1 cellular context compared by ENCODE assay signal in genomic region chrX:136847874-136848273, GRCh38.
TF ChIP-seq lines count a peak whose summit lies in the region.

No MANE protein-coding gene starts in this region.

TF ChIP-seq in K562, 482 proteins besides CTCF, POLR2A, EP300 and RAD21 (continued from another document and continues in another):
- TF ChIP-seq RERE (CRISPR knock-in tag; IDR thresholded peaks at IDR 0.05; ENCODE audit: borderline replicate concordance) (no peak), ZNF347 (CRISPR knock-in tag; IDR thresholded peaks at IDR 0.05; ENCODE audit: low read depth) (no peak), RBM22 (IDR thresholded peaks at IDR 0.05; ENCODE audit: low read depth, low read length, poor library complexity, severe bottlenecking) (no peak), THRAP3 (IDR thresholded peaks at IDR 0.05; ENCODE audit: borderline replicate concordance) (no peak), ZBTB1 (CRISPR knock-in tag; IDR thresholded peaks at IDR 0.05; ENCODE audit: borderline replicate concordance, low read depth) (no peak), ATF7 (IDR thresholded peaks at IDR 0.05) (peak; percentile 83), NONO (IDR thresholded peaks at IDR 0.05; ENCODE audit: low read depth in 2 of 2, low read length in 1 of 2) (no peak), NR2C2 (CRISPR knock-in tag; IDR thresholded peaks at IDR 0.05) (no peak), NR2C2 (tag; IDR thresholded peaks at IDR 0.05) (peak; percentile 67), ZNF592 (IDR thresholded peaks at IDR 0.05) (0 out of 2 replicates have a peak, but pooled peaks have one; percentile 45), ELF1 (tag; IDR thresholded peaks at IDR 0.05) (no peak), HDAC6 (IDR thresholded peaks at IDR 0.05; ENCODE audit: low read depth, low read length) (no peak), PML (IDR thresholded peaks at IDR 0.05; ENCODE audit: low read length) (no peak), CXXC5 (CRISPR knock-in tag; IDR thresholded peaks at IDR 0.05) (0 out of 2 replicates have a peak, but pooled peaks have one; percentile 24), TEAD4 (IDR thresholded peaks at IDR 0.05; ENCODE audit: low read length) (peak; percentile 82; the same call in 1 of the 2 replicates), TEAD4 (CRISPR knock-in tag; IDR thresholded peaks at IDR 0.05; ENCODE audit: borderline replicate concordance) (no peak), HIVEP1 (CRISPR knock-in tag; IDR thresholded peaks at IDR 0.05) (no peak), TCF3 (CRISPR knock-in tag; IDR thresholded peaks at IDR 0.05) (peak; percentile 39; the same call in 1 of the 2 replicates), NR2C1 (IDR thresholded peaks at IDR 0.05) (peak; percentile 27; the same call in 1 of the 2 replicates), NR2C1 (tag; IDR thresholded peaks at IDR 0.05) (peak; percentile 77), SMARCE1 (IDR thresholded peaks at IDR 0.05) (peak; percentile 72), FOXA3 (CRISPR knock-in tag; conservative IDR thresholded peaks at IDR 0.05 in 1 of 2, IDR thresholded peaks at IDR 0.05 in 1 of 2) (no peak), SIX5 (IDR thresholded peaks at IDR 0.05; ENCODE audit: borderline replicate concordance in 1 of 2, insufficient read depth in 1 of 2, low read depth in 1 of 2, low read length in 2 of 2) (no peak), THAP7 (CRISPR knock-in tag; IDR thresholded peaks at IDR 0.05) (no peak), RCOR1 (IDR thresholded peaks at IDR 0.05; ENCODE audit: borderline replicate concordance in 1 of 2, low read depth in 2 of 2, low read length in 2 of 2) (peak in 1 of 2 experiments; percentile 92; a peak in 2 of 4 replicates), CBFA2T2 (conservative IDR thresholded peaks at IDR 0.05) (no peak), PRDM10 (IDR thresholded peaks at IDR 0.05; ENCODE audit: partially characterized antibody) (peak; percentile 44), BDP1 (IDR thresholded peaks at IDR 0.05; ENCODE audit: insufficient read depth, insufficient read length) (no peak), ZNF217 (CRISPR knock-in tag; IDR thresholded peaks at IDR 0.05) (no peak), ZC3H4 (CRISPR knock-in tag; IDR thresholded peaks at IDR 0.05; ENCODE audit: borderline replicate concordance) (no peak), DEAF1 (CRISPR knock-in tag; IDR thresholded peaks at IDR 0.05) (no peak), SMARCA5 (IDR thresholded peaks at IDR 0.05) (no peak), GATA2 (CRISPR knock-in tag; IDR thresholded peaks at IDR 0.05) (peak; percentile 79), THAP12 (CRISPR knock-in tag; IDR thresholded peaks at IDR 0.05) (no peak), MEF2D (tag; conservative IDR thresholded peaks at IDR 0.05; ENCODE audit: low read depth) (no peak), ZNF212 (CRISPR knock-in tag; IDR thresholded peaks at IDR 0.05) (no peak), FOXP4 (CRISPR knock-in tag; IDR thresholded peaks at IDR 0.05; ENCODE audit: borderline replicate concordance) (no peak), HCFC1 (IDR thresholded peaks at IDR 0.05; ENCODE audit: low read depth, low read length) (no peak), ZEB2 (IDR thresholded peaks at IDR 0.05) (peak; percentile 55; the same call in 1 of the 2 replicates), ARNT (IDR thresholded peaks at IDR 0.05) (0 out of 4 replicates have a peak, but pooled peaks of 1 of the 2 experiments have one; percentile 32), NFATC3 (IDR thresholded peaks at IDR 0.05) (peak; percentile 94), HES1 (IDR thresholded peaks at IDR 0.05; ENCODE audit: low read depth) (peak; percentile 84)
